Comparison of ENCODE assay signal across 21 cellular contexts in genomic region chr2:217873371-217873770, GRCh38.
"Had no signal": no experiment of that assay in that cellular context is flagged by ENCODE, and none has a peak within 500 bp of the region (broad histone marks: within the 10 kb centered on the region; RNA-seq: fewer than 3 reads in every experiment).

No MANE protein-coding gene starts in this region.

- H3K4me1 Mint-ChIP-seq: activated CD4-positive, alpha-beta T cell treated with anti-CD3 and anti-CD28 coated beads, Interleukin-2, amount 10 ng/mL, durations not matched to agents 7 days and 5 days; activated T-helper 17 cell treated with anti-CD3 and anti-CD28 coated beads, Interleukin-2, amount 50 U/mL, for 72 hours had no signal

- H2AFZ ChIP-seq: parathyroid adenoma had no signal

- H3K4me3 Mint-ChIP-seq: activated CD4-positive, alpha-beta T cell treated with anti-CD3 and anti-CD28 coated beads, Interleukin-2, amount 10 ng/mL, durations not matched to agents 7 days and 5 days; activated CD8-positive, alpha-beta T cell treated with anti-CD3 and anti-CD28 coated beads, Interleukin-2, amount 10 ng/mL, durations not matched to agents 7 days and 5 days; activated naive CD8-positive, alpha-beta T cell; activated T-helper 17 cell treated with anti-CD3 and anti-CD28 coated beads, Interleukin-2, amount 50 U/mL, for 72 hours; memory B cell; nephron; T-helper 1 cell treated with Interleukin-12 subunit alpha and Interleukin-12 subunit beta and Interleukin-4 antibody, amounts not matched to agents 30 μg/mL and 1 μg/mL, for 36 hours had no signal

- H3K27me3 ChIP-seq: adrenal gland, heart left ventricle, thyroid gland, upper lobe of right lung had no signal

- H3K27ac Mint-ChIP-seq: activated CD4-positive, alpha-beta T cell treated with anti-CD3 and anti-CD28 coated beads, Interleukin-2, amount 10 ng/mL, durations not matched to agents 7 days and 5 days; activated CD8-positive, alpha-beta T cell treated with anti-CD3 and anti-CD28 coated beads, Interleukin-2, amount 10 ng/mL, durations not matched to agents 7 days and 5 days; activated naive CD8-positive, alpha-beta T cell; activated T-helper 17 cell treated with anti-CD3 and anti-CD28 coated beads, Interleukin-2, amount 50 U/mL, for 72 hours; memory B cell; nephron; T-helper 1 cell treated with Interleukin-12 subunit alpha and Interleukin-12 subunit beta and Interleukin-4 antibody, amounts not matched to agents 30 μg/mL and 1 μg/mL, for 36 hours had no signal

- H3K9ac ChIP-seq: parathyroid adenoma had no signal

- H3K27ac ChIP-seq: parathyroid adenoma, thyroid gland, upper lobe of right lung had no signal

- ATAC-seq: activated CD8-positive, alpha-beta T cell treated with anti-CD3 and anti-CD28 coated beads, Interleukin-2, amount 10 ng/mL, durations not matched to agents 7 days and 5 days; activated T-helper 17 cell treated with anti-CD3 and anti-CD28 coated beads, Interleukin-2, amount 50 U/mL, for 72 hours; esophagus mucosa; heart left ventricle; left colon; upper lobe of right lung had no signal

- H3K9me3 ChIP-seq: adrenal gland, heart left ventricle, thyroid gland, upper lobe of right lung had no signal

- H3K4me1 ChIP-seq: parathyroid adenoma, upper lobe of right lung had no signal

- H3K27me3 Mint-ChIP-seq: activated naive CD8-positive, alpha-beta T cell had no signal

- H3K4me3 ChIP-seq: adrenal gland, heart left ventricle, thyroid gland, upper lobe of right lung had no signal

- H3K9me3 Mint-ChIP-seq: activated CD4-positive, alpha-beta T cell treated with anti-CD3 and anti-CD28 coated beads, Interleukin-2, amount 10 ng/mL, durations not matched to agents 7 days and 5 days; activated T-helper 17 cell treated with anti-CD3 and anti-CD28 coated beads, Interleukin-2, amount 50 U/mL, for 72 hours; memory B cell; nephron; T-helper 1 cell treated with Interleukin-12 subunit alpha and Interleukin-12 subunit beta and Interleukin-4 antibody, amounts not matched to agents 30 μg/mL and 1 μg/mL, for 36 hours had no signal

- H3K36me3 Mint-ChIP-seq: activated naive CD8-positive, alpha-beta T cell; memory B cell had no signal

- DNase-seq: activated CD4-positive, alpha-beta T cell treated with anti-CD3 and anti-CD28 coated beads, Interleukin-2, amount 10 ng/mL, durations not matched to agents 7 days and 5 days; activated CD4-positive, CD25-positive, alpha-beta regulatory T cell treated with anti-CD3 and anti-CD28 coated beads, Interleukin-2, amount 50 U/mL, for 72 hours; activated CD8-positive, alpha-beta T cell treated with anti-CD3 and anti-CD28 coated beads, Interleukin-2, amount 10 ng/mL, durations not matched to agents 7 days and 5 days; activated naive CD4-positive, alpha-beta T cell; activated T-cell treated with anti-CD3 and anti-CD28 coated beads, Interleukin-2, amount 50 U/mL, for 1 hour; adrenal gland; central memory CD4-positive, alpha-beta T cell; effector memory CD4-positive, alpha-beta T cell; heart left ventricle; left colon; stimulated activated CD4-positive, alpha-beta T cell treated with anti-CD3 and anti-CD28 coated beads, Interleukin-2, amount 100 ng/mL, for 48 hours; stimulated activated naive CD4-positive, alpha-beta T cell; thyroid gland; upper lobe of right lung had no signal

- H3K79me2 ChIP-seq: parathyroid adenoma had no signal
